ENCODE assay signal across 22 cellular contexts in genomic region chr11:69135420-69136363, GRCh38. TPM values are rescaled to one million over a fixed set of nuclear protein-coding genes. Genes with fewer than 3 reads are reported as not detected.
DNase-seq lines count a peak whose midpoint lies in the region; ATAC-seq, FAIRE-seq and TF ChIP-seq lines count a peak whose summit lies in the region.
"Had no signal": no experiment of that assay in that cellular context is flagged by ENCODE, and none has a peak within 500 bp of the region (broad histone marks: within the 10 kb centered on the region; RNA-seq: fewer than 3 reads in every experiment).

No MANE protein-coding gene starts in this region.

- peak; percentile 9 for DNase-seq in stimulated activated CD4-positive, alpha-beta T cell treated with anti-CD3 and anti-CD28 coated beads, Interleukin-15, amount 100 ng/mL, for 24 hours
- no peak for DNase-seq in stimulated activated CD4-positive, alpha-beta T cell treated with anti-CD3 and anti-CD28 coated beads, Interleukin-4, amount 100 ng/mL, for 1 hour
- DNase-seq in WTC11 (ENCODE audit: low spot score) = peak; percentile 3
- DNase-seq in nephron progenitor cell = no peak
- no peak for DNase-seq in cerebellar nuclear complex (lab: John Stamatoyannopoulos, UW)
- no peak for DNase-seq in D721Med (ENCODE audit: insufficient read length, low spot score)
- no peak for DNase-seq in prostate gland (ENCODE audit: low spot score)
- DNase-seq: activated effector memory CD4-positive, alpha-beta T cell treated with anti-CD3 and anti-CD28 coated beads, Interleukin-2, amount 50 U/mL, for 16 hours; caudate nucleus; foreskin fibroblast; lower lobe of right lung; NCI-H1930; NCI-H2227 treated with DMSO at 0.1 percent for 48 hours; NCI-H774; OCI-M1; stimulated activated CD4-positive, alpha-beta T cell treated with anti-CD3 and anti-CD28 coated beads, Interleukin-12 subunit alpha, Interleukin-12 subunit beta, amount 100 ng/mL, for 4 hours had no signal

- no peak for TF ChIP-seq POLR2A in prostate gland (IDR thresholded peaks at IDR 0.05)

- intact Hi-C loops in prostate gland (cut with DNase I) = no loop called here

- H3K4me3 Mint-ChIP-seq in WTC11 = no peak overlapping the region
- H3K4me3 Mint-ChIP-seq in nephron progenitor cell = no peak overlapping the region
- H3K4me3 Mint-ChIP-seq: T-helper 2 cell treated with Interferon-gamma antibody and Interleukin-4, amounts not matched to agents 5 μg/mL and 100 μg/mL, for 36 hours had no signal

- no peaks in the 10 kb centered on the region for H3K4me1 ChIP-seq in prostate gland (replicated peaks)

- H3K4me3 ChIP-seq in prostate gland = no peak overlapping the region
- H3K4me3 ChIP-seq: dorsolateral prefrontal cortex, K562, lower lobe of right lung, thoracic aorta had no signal

- H3K27me3 ChIP-seq in prostate gland (replicated peaks; ENCODE audit: insufficient read depth) = no peaks in the 10 kb centered on the region
- H3K27me3 ChIP-seq: dorsolateral prefrontal cortex had no signal

- H3K27ac ChIP-seq in prostate gland = no peak overlapping the region
- H3K27ac ChIP-seq: dorsolateral prefrontal cortex, epithelial cell of prostate, lower lobe of right lung, thoracic aorta had no signal

- no peak for ATAC-seq in WTC11
- ATAC-seq: K562, lower lobe of right lung had no signal

- no peaks in the 10 kb centered on the region for H3K9me3 ChIP-seq in prostate gland
- H3K9me3 ChIP-seq: lower lobe of right lung, thoracic aorta had no signal

- peaks cover 18% of the 10 kb centered on the region for H3K36me3 Mint-ChIP-seq in WTC11
- peaks cover 26% of the 10 kb centered on the region for H3K36me3 Mint-ChIP-seq in nephron progenitor cell (ENCODE audit: low read depth)

- H3K27ac Mint-ChIP-seq in WTC11 = no peak overlapping the region
- H3K27ac Mint-ChIP-seq in nephron progenitor cell = peak overlapping the region; percentile 32
- H3K27ac Mint-ChIP-seq: T-helper 2 cell treated with Interferon-gamma antibody and Interleukin-4, amounts not matched to agents 5 μg/mL and 100 μg/mL, for 36 hours had no signal

- CTCF ChIA-PET in WTC11 (lab: Charles Lee) = no interaction called here

- H3K27me3 Mint-ChIP-seq in WTC11 (ENCODE audit: low read depth) = peaks cover 8% of the 10 kb centered on the region; the same call in 1 of the 2 replicates
- H3K27me3 Mint-ChIP-seq in nephron progenitor cell (ENCODE audit: low read depth, poor library complexity) = peaks cover 10% of the 10 kb centered on the region

- H3K4me1 Mint-ChIP-seq in WTC11 (peaks cover 7% of the 10 kb centered on the region), nephron progenitor cell (peaks cover 16% of the 10 kb centered on the region)

- WGBS in prostate gland = 79% methylated on average over 14 of the region's 14 CpGs

- FAIRE-seq in D721Med (lab: Jason Lieb, UNC) = no peak
- FAIRE-seq: H54, K562 had no signal

- TF ChIP-seq CTCF in WTC11 (IDR thresholded peaks at IDR 0.05) = no peak
- no peak for TF ChIP-seq CTCF in nephron progenitor cell (IDR thresholded peaks at IDR 0.05)
- TF ChIP-seq CTCF in D721Med (IDR thresholded peaks at IDR 0.05; ENCODE audit: insufficient read depth, missing control alignments) = no peak
- no peak for TF ChIP-seq CTCF in prostate gland (IDR thresholded peaks at IDR 0.05)

- POLR2A ChIA-PET in WTC11 (lab: Charles Lee) = no interaction called here

- H3K9me3 Mint-ChIP-seq in WTC11 = peaks cover 20% of the 10 kb centered on the region
- peaks cover 24% of the 10 kb centered on the region for H3K9me3 Mint-ChIP-seq in nephron progenitor cell

- H3K36me3 ChIP-seq in prostate gland = no peaks in the 10 kb centered on the region
- H3K36me3 ChIP-seq: lower lobe of right lung, thoracic aorta had no signal

TF ChIP-seq in WTC11, 78 proteins besides CTCF, POLR2A, EP300 and RAD21 (continues in another document):
- TF ChIP-seq PRRX2 (CRISPR knock-in tag; IDR thresholded peaks at IDR 0.05) (no peak), CREM (CRISPR knock-in tag; IDR thresholded peaks at IDR 0.05) (no peak), RELA (CRISPR knock-in tag; IDR thresholded peaks at IDR 0.05; ENCODE audit: borderline replicate concordance) (no peak), TP53 (CRISPR knock-in tag; IDR thresholded peaks at IDR 0.05) (no peak), AFF4 (CRISPR knock-in tag; IDR thresholded peaks at IDR 0.05; ENCODE audit: borderline replicate concordance) (no peak), E2F4 (CRISPR knock-in tag; IDR thresholded peaks at IDR 0.05; ENCODE audit: borderline replicate concordance, low read depth) (no peak), TCF7 (CRISPR knock-in tag; IDR thresholded peaks at IDR 0.05; ENCODE audit: low read depth) (no peak), HMGA2 (CRISPR knock-in tag; IDR thresholded peaks at IDR 0.05) (no peak), HMGXB4 (CRISPR knock-in tag; IDR thresholded peaks at IDR 0.05) (no peak), GABPB1 (CRISPR knock-in tag; IDR thresholded peaks at IDR 0.05) (no peak), CREB1 (CRISPR knock-in tag; IDR thresholded peaks at IDR 0.05) (no peak)
- TF ChIP-seq, protein P1, sequence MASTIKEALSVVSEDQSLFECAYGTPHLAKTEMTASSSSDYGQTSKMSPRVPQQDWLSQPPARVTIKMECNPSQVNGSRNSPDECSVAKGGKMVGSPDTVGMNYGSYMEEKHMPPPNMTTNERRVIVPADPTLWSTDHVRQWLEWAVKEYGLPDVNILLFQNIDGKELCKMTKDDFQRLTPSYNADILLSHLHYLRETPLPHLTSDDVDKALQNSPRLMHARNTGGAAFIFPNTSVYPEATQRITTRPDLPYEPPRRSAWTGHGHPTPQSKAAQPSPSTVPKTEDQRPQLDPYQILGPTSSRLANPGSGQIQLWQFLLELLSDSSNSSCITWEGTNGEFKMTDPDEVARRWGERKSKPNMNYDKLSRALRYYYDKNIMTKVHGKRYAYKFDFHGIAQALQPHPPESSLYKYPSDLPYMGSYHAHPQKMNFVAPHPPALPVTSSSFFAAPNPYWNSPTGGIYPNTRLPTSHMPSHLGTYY (CRISPR knock-in tag; IDR thresholded peaks at IDR 0.05) = no peak

RNA-seq across cellular contexts. Expression of gene SMIM38, which starts 20.0 kb away (rescaled TPM):
- total RNA-seq in WTC11 (2021) (0.39 to 1.4 TPM (median 0.98 TPM) in 3 replicates), prostate gland (1 to 10 TPM; 2.8 to 3.9 TPM)
- total RNA-seq: lower lobe of right lung had no signal

Comparison
In these comparisons a context has a peak if more than half of its experiments do, and no peak if none do; other contexts are left out.
1. DNase-seq: peak in stimulated activated CD4-positive, alpha-beta T cell treated with anti-CD3 and anti-CD28 coated beads, Interleukin-15, amount 100 ng/mL, for 24 hours (single experiment) and WTC11 (single experiment); none in stimulated activated CD4-positive, alpha-beta T cell treated with anti-CD3 and anti-CD28 coated beads, Interleukin-4, amount 100 ng/mL, for 1 hour (single experiment), nephron progenitor cell (single experiment), cerebellar nuclear complex (0 of 2), D721Med (single experiment) and prostate gland (single experiment).